17 cellular contexts compared by ENCODE assay signal in the genomic region with DNA sequence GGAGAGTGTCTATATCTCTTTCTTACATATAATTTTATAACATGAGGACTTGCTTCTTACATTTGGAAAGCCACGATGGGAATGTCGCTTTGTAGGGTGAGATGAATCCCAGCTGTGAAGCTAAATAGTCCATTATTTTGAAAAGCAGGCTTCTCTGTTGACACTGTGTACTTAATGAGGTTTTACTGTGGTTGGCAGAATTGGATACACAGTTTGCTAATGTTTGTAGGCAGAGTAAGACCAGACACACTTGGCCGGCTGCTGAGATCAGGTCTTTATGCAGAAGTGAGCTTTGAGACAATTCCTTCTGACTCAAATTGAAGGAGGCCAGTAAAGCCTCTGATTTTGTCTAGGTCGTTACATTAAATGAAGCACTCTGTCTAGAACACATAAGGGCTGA.
DNase-seq lines count a peak whose midpoint lies in the region; TF ChIP-seq lines count a peak whose summit lies in the region.
"Had no signal": no experiment of that assay in that cellular context is flagged by ENCODE, and none has a peak within 500 bp of the region (broad histone marks: within the 10 kb centered on the region; RNA-seq: fewer than 3 reads in every experiment).

No MANE protein-coding gene starts in this region.

- no peak for TF ChIP-seq CTCF in A673 (conservative IDR thresholded peaks at IDR 0.05; ENCODE audit: low read depth, low read length)

- no peaks in the 10 kb centered on the region for H3K9me3 ChIP-seq in muscle layer of duodenum (ENCODE audit: control insufficient read depth in 1 of 2, low read length in 2 of 2)
- H3K9me3 ChIP-seq in A673 (ENCODE audit: low read depth, low read length, poor library complexity, severe bottlenecking) = no peaks in the 10 kb centered on the region
- H3K9me3 ChIP-seq: heart left ventricle, thyroid gland had no signal

- BruUV-seq in A673 (replicated peaks; lab: Mats Ljungman, UMichigan) = no TSS peak

- H3K4me1 ChIP-seq in muscle layer of duodenum (ENCODE audit: control insufficient read depth in 1 of 2, insufficient read depth in 2 of 2, low read length in 2 of 2) = peaks cover 0 to 37% of the 10 kb centered on the region in 2 donors
- no peaks in the 10 kb centered on the region for H3K4me1 ChIP-seq in A673 (ENCODE audit: insufficient read depth, low read length, poor library complexity, severe bottlenecking)
- H3K4me1 ChIP-seq: heart left ventricle, thyroid gland had no signal

- H3K27ac ChIP-seq in muscle layer of duodenum (ENCODE audit: low read length) (peak overlapping the region; percentile 11), A673 (ENCODE audit: low read depth, low read length, poor library complexity, severe bottlenecking) (no peak overlapping the region)
- H3K27ac ChIP-seq: thyroid gland, WERI-Rb-1 had no signal

- CTCF ChIA-PET in A673 (lab: Charles Lee) = no interaction called here

- H3K4me3 ChIP-seq in muscle layer of duodenum (ENCODE audit: low read depth in 1 of 2, low read length in 2 of 2) (no peak overlapping the region), A673 (ENCODE audit: low read depth, low read length, poor library complexity, severe bottlenecking) (no peak overlapping the region)
- H3K4me3 ChIP-seq: heart left ventricle, thyroid gland had no signal

- intact Hi-C loops in A673 (cut with micrococcal nuclease; ENCODE audit: unreplicated experiment) = no loop called here

- POLR2A ChIA-PET in A673 (lab: Charles Lee; ENCODE audit: low non-redundant PET) = no interaction called here

- peak; percentile 26 for DNase-seq in NCI-H510A treated with DMSO at 0.1 percent for 48 hours (lab: John Stamatoyannopoulos, UW)
- no peak for DNase-seq in NCI-H510A (lab: John Stamatoyannopoulos, UW)
- DNase-seq in NCI-H774 (lab: John Stamatoyannopoulos, UW) = peak; percentile 22
- no peak for DNase-seq in stimulated activated CD4-positive, alpha-beta T cell treated with anti-CD3 and anti-CD28 coated beads, Interleukin-2, amount 100 ng/mL, for 48 hours
- no peak for DNase-seq in A673 (ENCODE audit: low spot score)
- DNase-seq in occipital lobe (lab: John Stamatoyannopoulos, UW) = no peak
- DNase-seq in hepatic stellate cell (ENCODE audit: low spot score) = no peak
- DNase-seq: activated CD4-positive, alpha-beta T cell treated with anti-CD3 and anti-CD28 coated beads, Interleukin-2, amount 50 U/mL, for 48 hours; activated naive CD4-positive, alpha-beta T cell treated with anti-CD3 and anti-CD28 coated beads for 36 hours; activated T-cell treated with anti-CD3 and anti-CD28 coated beads for 4 hours; DMS 273 treated with DMSO at 0.1 percent for 48 hours; heart left ventricle; mammary epithelial cell; NCI-H446; thyroid gland; WERI-Rb-1 had no signal

- H3K27me3 ChIP-seq in muscle layer of duodenum (ENCODE audit: low read depth, low read length) (no peaks in the 10 kb centered on the region), A673 (replicated peaks; ENCODE audit: insufficient read depth, low read depth, low read length, poor library complexity) (no peaks in the 10 kb centered on the region)
- H3K27me3 ChIP-seq: heart left ventricle, thyroid gland had no signal

- H3K36me3 ChIP-seq in muscle layer of duodenum (ENCODE audit: control insufficient read depth in 1 of 2, insufficient read depth in 2 of 2, low read length in 2 of 2) (no peaks in the 10 kb centered on the region), A673 (ENCODE audit: insufficient read depth, low read length, poor library complexity, severe bottlenecking) (no peaks in the 10 kb centered on the region)
- H3K36me3 ChIP-seq: heart left ventricle, thyroid gland, WERI-Rb-1 had no signal

Comparison
In these comparisons a context has a peak if more than half of its experiments do, and no peak if none do; other contexts are left out.
1. DNase-seq: peak in NCI-H510A treated with DMSO at 0.1 percent for 48 hours (single experiment) and NCI-H774 (single experiment); none in NCI-H510A (single experiment), stimulated activated CD4-positive, alpha-beta T cell treated with anti-CD3 and anti-CD28 coated beads, Interleukin-2, amount 100 ng/mL, for 48 hours (0 of 2), A673 (single experiment), occipital lobe (single experiment) and hepatic stellate cell (single experiment).